In the genomic region with DNA sequence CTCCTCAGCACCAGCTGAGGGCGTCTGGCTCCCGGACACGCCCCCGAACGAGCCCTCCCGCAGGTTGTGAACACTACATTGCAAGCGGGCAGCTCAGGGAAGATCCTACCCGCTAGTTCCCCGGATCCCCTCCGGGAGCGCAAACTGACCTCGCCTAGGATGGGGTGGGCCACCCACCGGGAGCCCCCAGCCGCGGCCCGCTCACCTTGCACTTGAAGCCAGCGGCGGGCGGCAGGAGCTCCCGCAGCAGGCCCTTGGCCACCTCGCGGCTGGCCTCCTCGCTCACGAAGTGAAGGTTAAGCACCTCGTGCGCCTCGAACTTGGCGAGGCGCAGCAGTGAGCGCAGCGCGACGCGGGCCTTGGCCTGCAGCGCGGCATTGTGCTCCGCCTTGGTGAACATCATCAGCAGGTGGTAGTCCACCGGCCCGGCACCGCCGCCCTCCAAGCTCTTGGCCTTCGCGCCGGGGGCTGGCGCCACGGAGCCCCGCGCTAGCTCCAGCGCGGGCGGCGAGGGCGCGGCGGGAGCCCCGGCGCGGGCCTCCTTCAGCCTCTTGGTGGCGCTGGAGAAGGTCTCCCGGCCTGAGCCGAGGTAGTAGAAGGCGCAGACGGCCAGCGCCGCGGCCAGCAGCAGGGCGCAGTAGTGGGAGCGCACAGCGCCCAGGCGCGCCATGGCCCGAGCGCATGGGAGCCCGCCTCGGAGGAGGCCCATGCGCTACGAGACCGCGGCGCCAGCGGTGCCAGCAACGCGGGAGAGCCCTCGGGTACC, we compare ENCODE assay signal across 1 cellular context.
A peak's percentile ranks its signal among the peaks of the same experiment; 100 is the strongest.
TF ChIP-seq lines count a peak whose summit lies in the region.

No MANE protein-coding gene starts in this region.

TF ChIP-seq in K562, 482 proteins besides CTCF, POLR2A, EP300 and RAD21 (continued from another document and continues in another):
- TF ChIP-seq, protein P1, sequence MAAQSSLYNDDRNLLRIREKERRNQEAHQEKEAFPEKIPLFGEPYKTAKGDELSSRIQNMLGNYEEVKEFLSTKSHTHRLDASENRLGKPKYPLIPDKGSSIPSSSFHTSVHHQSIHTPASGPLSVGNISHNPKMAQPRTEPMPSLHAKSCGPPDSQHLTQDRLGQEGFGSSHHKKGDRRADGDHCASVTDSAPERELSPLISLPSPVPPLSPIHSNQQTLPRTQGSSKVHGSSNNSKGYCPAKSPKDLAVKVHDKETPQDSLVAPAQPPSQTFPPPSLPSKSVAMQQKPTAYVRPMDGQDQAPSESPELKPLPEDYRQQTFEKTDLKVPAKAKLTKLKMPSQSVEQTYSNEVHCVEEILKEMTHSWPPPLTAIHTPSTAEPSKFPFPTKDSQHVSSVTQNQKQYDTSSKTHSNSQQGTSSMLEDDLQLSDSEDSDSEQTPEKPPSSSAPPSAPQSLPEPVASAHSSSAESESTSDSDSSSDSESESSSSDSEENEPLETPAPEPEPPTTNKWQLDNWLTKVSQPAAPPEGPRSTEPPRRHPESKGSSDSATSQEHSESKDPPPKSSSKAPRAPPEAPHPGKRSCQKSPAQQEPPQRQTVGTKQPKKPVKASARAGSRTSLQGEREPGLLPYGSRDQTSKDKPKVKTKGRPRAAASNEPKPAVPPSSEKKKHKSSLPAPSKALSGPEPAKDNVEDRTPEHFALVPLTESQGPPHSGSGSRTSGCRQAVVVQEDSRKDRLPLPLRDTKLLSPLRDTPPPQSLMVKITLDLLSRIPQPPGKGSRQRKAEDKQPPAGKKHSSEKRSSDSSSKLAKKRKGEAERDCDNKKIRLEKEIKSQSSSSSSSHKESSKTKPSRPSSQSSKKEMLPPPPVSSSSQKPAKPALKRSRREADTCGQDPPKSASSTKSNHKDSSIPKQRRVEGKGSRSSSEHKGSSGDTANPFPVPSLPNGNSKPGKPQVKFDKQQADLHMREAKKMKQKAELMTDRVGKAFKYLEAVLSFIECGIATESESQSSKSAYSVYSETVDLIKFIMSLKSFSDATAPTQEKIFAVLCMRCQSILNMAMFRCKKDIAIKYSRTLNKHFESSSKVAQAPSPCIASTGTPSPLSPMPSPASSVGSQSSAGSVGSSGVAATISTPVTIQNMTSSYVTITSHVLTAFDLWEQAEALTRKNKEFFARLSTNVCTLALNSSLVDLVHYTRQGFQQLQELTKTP (IDR thresholded peaks at IDR 0.05; ENCODE audit: low read depth in 1 of 2, partially characterized antibody in 2 of 2), result no peak
- no peak for TF ChIP-seq ZNF124 (CRISPR knock-in tag; IDR thresholded peaks at IDR 0.05)
- TF ChIP-seq, protein P2, sequence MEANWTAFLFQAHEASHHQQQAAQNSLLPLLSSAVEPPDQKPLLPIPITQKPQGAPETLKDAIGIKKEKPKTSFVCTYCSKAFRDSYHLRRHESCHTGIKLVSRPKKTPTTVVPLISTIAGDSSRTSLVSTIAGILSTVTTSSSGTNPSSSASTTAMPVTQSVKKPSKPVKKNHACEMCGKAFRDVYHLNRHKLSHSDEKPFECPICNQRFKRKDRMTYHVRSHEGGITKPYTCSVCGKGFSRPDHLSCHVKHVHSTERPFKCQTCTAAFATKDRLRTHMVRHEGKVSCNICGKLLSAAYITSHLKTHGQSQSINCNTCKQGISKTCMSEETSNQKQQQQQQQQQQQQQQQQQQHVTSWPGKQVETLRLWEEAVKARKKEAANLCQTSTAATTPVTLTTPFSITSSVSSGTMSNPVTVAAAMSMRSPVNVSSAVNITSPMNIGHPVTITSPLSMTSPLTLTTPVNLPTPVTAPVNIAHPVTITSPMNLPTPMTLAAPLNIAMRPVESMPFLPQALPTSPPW (CRISPR knock-in tag; IDR thresholded peaks at IDR 0.05), result 0 out of 2 replicates have a peak, but pooled peaks have one; percentile 29
- no peak for TF ChIP-seq ZNF699 (CRISPR knock-in tag; IDR thresholded peaks at IDR 0.05; ENCODE audit: insufficient replicate concordance)
- TF ChIP-seq ZFX (CRISPR knock-in tag; IDR thresholded peaks at IDR 0.05), result peak; percentile 80
- TF ChIP-seq ZBED1 (IDR thresholded peaks at IDR 0.05), result no peak
- TF ChIP-seq RBBP5 (IDR thresholded peaks at IDR 0.05; ENCODE audit: borderline replicate concordance, insufficient read depth, low read length, poor library complexity, severe bottlenecking), result peak; percentile 99
- TF ChIP-seq SIN3A (IDR thresholded peaks at IDR 0.05; ENCODE audit: borderline replicate concordance in 2 of 2, control insufficient read depth in 1 of 2, low read depth in 2 of 2, low read length in 2 of 2), result peak in 1 of 2 experiments; percentile 87; a peak in 1 of 4 replicates
- no peak for TF ChIP-seq PTTG1 (tag; IDR thresholded peaks at IDR 0.05; ENCODE audit: low read depth)
- TF ChIP-seq, protein P3, sequence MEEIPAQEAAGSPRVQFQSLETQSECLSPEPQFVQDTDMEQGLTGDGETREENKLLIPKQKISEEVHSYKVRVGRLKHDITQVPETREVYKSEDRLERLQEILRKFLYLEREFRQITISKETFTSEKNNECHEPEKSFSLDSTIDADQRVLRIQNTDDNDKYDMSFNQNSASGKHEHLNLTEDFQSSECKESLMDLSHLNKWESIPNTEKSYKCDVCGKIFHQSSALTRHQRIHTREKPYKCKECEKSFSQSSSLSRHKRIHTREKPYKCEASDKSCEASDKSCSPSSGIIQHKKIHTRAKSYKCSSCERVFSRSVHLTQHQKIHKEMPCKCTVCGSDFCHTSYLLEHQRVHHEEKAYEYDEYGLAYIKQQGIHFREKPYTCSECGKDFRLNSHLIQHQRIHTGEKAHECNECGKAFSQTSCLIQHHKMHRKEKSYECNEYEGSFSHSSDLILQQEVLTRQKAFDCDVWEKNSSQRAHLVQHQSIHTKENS (CRISPR knock-in tag; IDR thresholded peaks at IDR 0.05), result no peak
- no peak for TF ChIP-seq FOXJ2 (tag; IDR thresholded peaks at IDR 0.05)
- no peak for TF ChIP-seq MTF1 (CRISPR knock-in tag; IDR thresholded peaks at IDR 0.05; ENCODE audit: borderline replicate concordance)
- TF ChIP-seq, protein P4, sequence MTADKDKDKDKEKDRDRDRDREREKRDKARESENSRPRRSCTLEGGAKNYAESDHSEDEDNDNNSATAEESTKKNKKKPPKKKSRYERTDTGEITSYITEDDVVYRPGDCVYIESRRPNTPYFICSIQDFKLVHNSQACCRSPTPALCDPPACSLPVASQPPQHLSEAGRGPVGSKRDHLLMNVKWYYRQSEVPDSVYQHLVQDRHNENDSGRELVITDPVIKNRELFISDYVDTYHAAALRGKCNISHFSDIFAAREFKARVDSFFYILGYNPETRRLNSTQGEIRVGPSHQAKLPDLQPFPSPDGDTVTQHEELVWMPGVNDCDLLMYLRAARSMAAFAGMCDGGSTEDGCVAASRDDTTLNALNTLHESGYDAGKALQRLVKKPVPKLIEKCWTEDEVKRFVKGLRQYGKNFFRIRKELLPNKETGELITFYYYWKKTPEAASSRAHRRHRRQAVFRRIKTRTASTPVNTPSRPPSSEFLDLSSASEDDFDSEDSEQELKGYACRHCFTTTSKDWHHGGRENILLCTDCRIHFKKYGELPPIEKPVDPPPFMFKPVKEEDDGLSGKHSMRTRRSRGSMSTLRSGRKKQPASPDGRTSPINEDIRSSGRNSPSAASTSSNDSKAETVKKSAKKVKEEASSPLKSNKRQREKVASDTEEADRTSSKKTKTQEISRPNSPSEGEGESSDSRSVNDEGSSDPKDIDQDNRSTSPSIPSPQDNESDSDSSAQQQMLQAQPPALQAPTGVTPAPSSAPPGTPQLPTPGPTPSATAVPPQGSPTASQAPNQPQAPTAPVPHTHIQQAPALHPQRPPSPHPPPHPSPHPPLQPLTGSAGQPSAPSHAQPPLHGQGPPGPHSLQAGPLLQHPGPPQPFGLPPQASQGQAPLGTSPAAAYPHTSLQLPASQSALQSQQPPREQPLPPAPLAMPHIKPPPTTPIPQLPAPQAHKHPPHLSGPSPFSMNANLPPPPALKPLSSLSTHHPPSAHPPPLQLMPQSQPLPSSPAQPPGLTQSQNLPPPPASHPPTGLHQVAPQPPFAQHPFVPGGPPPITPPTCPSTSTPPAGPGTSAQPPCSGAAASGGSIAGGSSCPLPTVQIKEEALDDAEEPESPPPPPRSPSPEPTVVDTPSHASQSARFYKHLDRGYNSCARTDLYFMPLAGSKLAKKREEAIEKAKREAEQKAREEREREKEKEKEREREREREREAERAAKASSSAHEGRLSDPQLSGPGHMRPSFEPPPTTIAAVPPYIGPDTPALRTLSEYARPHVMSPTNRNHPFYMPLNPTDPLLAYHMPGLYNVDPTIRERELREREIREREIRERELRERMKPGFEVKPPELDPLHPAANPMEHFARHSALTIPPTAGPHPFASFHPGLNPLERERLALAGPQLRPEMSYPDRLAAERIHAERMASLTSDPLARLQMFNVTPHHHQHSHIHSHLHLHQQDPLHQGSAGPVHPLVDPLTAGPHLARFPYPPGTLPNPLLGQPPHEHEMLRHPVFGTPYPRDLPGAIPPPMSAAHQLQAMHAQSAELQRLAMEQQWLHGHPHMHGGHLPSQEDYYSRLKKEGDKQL (CRISPR knock-in tag; IDR thresholded peaks at IDR 0.05; ENCODE audit: borderline replicate concordance), result no peak
- TF ChIP-seq MGA (IDR thresholded peaks at IDR 0.05), result peak; percentile 98
- no peak for TF ChIP-seq HDGF (IDR thresholded peaks at IDR 0.05)
- peak; percentile 58; the same call in 1 of the 2 replicates for TF ChIP-seq ZNF263 (CRISPR knock-in tag; IDR thresholded peaks at IDR 0.05; ENCODE audit: borderline replicate concordance)
- no peak for TF ChIP-seq ETS1 (conservative IDR thresholded peaks at IDR 0.05; ENCODE audit: control insufficient read depth, low read depth, low read length)
